8 cellular contexts compared by ENCODE assay signal in the genomic region with DNA sequence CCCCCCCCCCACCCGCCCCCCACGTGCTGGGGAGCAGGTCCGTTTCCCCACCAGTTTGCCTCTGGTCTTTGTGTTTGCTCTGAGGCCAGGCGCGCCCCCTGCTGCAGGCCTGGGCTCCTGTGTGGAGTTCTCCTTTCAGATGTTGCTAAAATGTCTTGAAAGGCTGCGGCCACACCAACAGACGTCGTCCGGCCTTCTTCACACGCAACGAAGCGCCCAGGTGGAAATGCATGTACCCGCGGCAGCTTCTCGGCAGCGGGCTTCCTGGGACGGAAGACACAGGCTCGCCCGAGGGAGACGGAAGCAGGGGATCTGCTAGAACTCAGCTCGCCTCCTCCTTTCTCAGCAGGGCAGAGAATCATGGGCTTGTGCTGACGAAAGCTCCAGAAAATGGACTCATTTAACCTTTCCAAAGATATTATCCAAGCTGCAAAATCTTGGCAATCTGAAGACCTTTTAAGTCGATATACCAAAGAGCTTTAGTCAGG.
DNase-seq lines count a peak whose midpoint lies in the region; ATAC-seq, FAIRE-seq and TF ChIP-seq lines count a peak whose summit lies in the region.

No MANE protein-coding gene starts in this region.

- no peak for TF ChIP-seq EP300 in GM12878 (IDR thresholded peaks at IDR 0.05; ENCODE audit: borderline replicate concordance in 1 of 2, control insufficient read depth in 1 of 2, low read depth in 2 of 2, low read length in 2 of 2)

- H3K4me2 ChIP-seq in OCI-LY7 (ENCODE audit: low read length): no peak overlapping the region
- H3K4me2 ChIP-seq in GM12878 (ENCODE audit: control insufficient read depth, insufficient read depth): peak overlapping the region; percentile 32

- intact Hi-C loops in OCI-LY7 (cut with micrococcal nuclease; ENCODE audit: unreplicated experiment): loop anchor here (5.0 kb wide), 1 partner anchor 223 kb away; no protein-coding TSS in a partner anchor
- intact Hi-C loops in GM12878 (cut with micrococcal nuclease; ENCODE audit: unreplicated experiment): loop anchor here (1.0 kb wide), 1 partner anchor 221 kb away; no protein-coding TSS in a partner anchor
- intact Hi-C loops in psoas muscle (cut with DNase I): loop anchor here (5.0 kb wide), 2 partner anchors 53 to 223 kb away; no protein-coding TSS in a partner anchor

- no peaks in the 10 kb centered on the region for H4K20me1 ChIP-seq in OCI-LY7 (ENCODE audit: insufficient read depth, low read length)
- H4K20me1 ChIP-seq in GM12878 (ENCODE audit: control insufficient read depth, insufficient read depth): no peaks in the 10 kb centered on the region

- BruUV-seq in OCI-LY7 (replicated peaks; lab: Mats Ljungman, UMichigan): no TSS peak
- BruUV-seq in GM12878 (replicated peaks; lab: Mats Ljungman, UMichigan): no TSS peak

- peak; percentile 74 for TF ChIP-seq RAD21 in GM12878 (IDR thresholded peaks at IDR 0.05; ENCODE audit: insufficient read depth, low read depth, low read length)

- CTCF ChIA-PET in OCI-LY7 (lab: Charles Lee; ENCODE audit: unreplicated experiment) (no interaction called here), GM12878 (lab: Yijun Ruan, JAX) (interaction anchor here (0.6 to 3.5 kb wide), 8 partner anchors 10 to 257 kb away, joined by 3 to 53 read pairs (median 4); no protein-coding TSS in a partner anchor)

- SMC1A ChIA-PET in GM12878 (lab: Charles Lee; ENCODE audit: uncharacterized antibody, unreplicated experiment): interaction anchor here (0.6 to 1.2 kb wide), 4 partner anchors 90 to 222 kb away, joined by 3 to 5 read pairs (median 3); no protein-coding TSS in a partner anchor

- no peak for FAIRE-seq in GM12878 (lab: Jason Lieb, UNC)

- H2AFZ ChIP-seq in OCI-LY7 (ENCODE audit: low read length) (no peak overlapping the region), GM12878 (ENCODE audit: control insufficient read depth, low read depth, low read length) (peak overlapping the region; percentile 47; the same call in 1 of the 2 replicates)

- RAD21 ChIA-PET in GM12878 (lab: Charles Lee; ENCODE audit: unreplicated experiment): interaction anchor here (0.7 to 0.9 kb wide), 2 partner anchors 127 to 221 kb away, joined by 3 read pairs; no protein-coding TSS in a partner anchor

- H3K36me3 ChIP-seq in OCI-LY7 (ENCODE audit: insufficient read depth, low read length) (no peaks in the 10 kb centered on the region), GM12878 (ENCODE audit: control insufficient read depth in 2 of 2, insufficient read depth in 2 of 2, low read length in 1 of 2) (no peaks in the 10 kb centered on the region), psoas muscle (ENCODE audit: insufficient read depth in 1 of 2, low read depth in 1 of 2) (no peaks in the 10 kb centered on the region)

- peaks cover 0 to 4% of the 10 kb centered on the region in 2 experiments; a peak in 1 of 4 replicates for H3K27me3 ChIP-seq in GM12878 (replicated peaks in 1 of 2; ENCODE audit: control insufficient read depth in 2 of 2, insufficient read depth in 2 of 2, low read length in 1 of 2)
- H3K27me3 ChIP-seq in psoas muscle (ENCODE audit: insufficient read depth in 3 of 3, low read length in 2 of 3): peaks cover 0 to 2% (median 0%) of the 10 kb centered on the region in 3 donors

- WGBS in GM12878 (ENCODE audit: insufficient coverage, insufficient replicate concordance, low lambda C conversion rate, missing lambda C conversion rate): 2% methylated on average over 23 of the region's 23 CpGs
- 4 to 11% (median 8%) methylated on average over 21 to 23 of the region's 23 CpGs for WGBS in psoas muscle, 3 donors

- POLR2A ChIA-PET in OCI-LY7 (lab: Charles Lee): no interaction called here
- POLR2A ChIA-PET in GM12878 (lab: Charles Lee): no interaction called here

- H3K9ac ChIP-seq in GM12878 (ENCODE audit: control insufficient read depth, insufficient read depth, low read length): no peak overlapping the region

- H3K4me1 ChIP-seq in OCI-LY7 (ENCODE audit: insufficient read depth, low read length, poor library complexity, severe bottlenecking) (no peaks in the 10 kb centered on the region), GM12878 (ENCODE audit: control insufficient read depth, insufficient read depth, low read length) (peaks cover 3% of the 10 kb centered on the region; the same call in 1 of the 2 replicates), psoas muscle (peaks cover 4% of the 10 kb centered on the region)

- TF ChIP-seq CTCF in OCI-LY7 (conservative IDR thresholded peaks at IDR 0.05; ENCODE audit: low read length) (peak; percentile 43), GM12878 (IDR thresholded peaks at IDR 0.05 in 2 of 3, conservative IDR thresholded peaks at IDR 0.05 in 1 of 3; ENCODE audit: control insufficient read depth in 2 of 3, extremely low read depth in 1 of 3, insufficient read depth in 1 of 3, low read depth in 3 of 3, low read length in 3 of 3) (peak; percentile 56 to 75 (median 69)), psoas muscle (IDR thresholded peaks at IDR 0.05) (peak; percentile 57)

- H3K27ac ChIP-seq in OCI-LY7 (ENCODE audit: low read depth, low read length, poor library complexity, severe bottlenecking): no peak overlapping the region
- H3K27ac ChIP-seq in GM12878 (ENCODE audit: control insufficient read depth, insufficient read depth): no peak overlapping the region
- H3K27ac ChIP-seq in psoas muscle: no peak overlapping the region

- ATAC-seq in GM18909 (IDR thresholded peaks at IDR 0.05; ENCODE audit: poor library complexity, unreplicated experiment) (peak; percentile 89), HG03196 (IDR thresholded peaks at IDR 0.05; ENCODE audit: unreplicated experiment) (peak; percentile 86), GM12878 (peak; percentile 96), psoas muscle (peak; percentile 81 to 94 (median 84)), GM21515 (IDR thresholded peaks at IDR 0.05; ENCODE audit: unreplicated experiment) (no peak)

- TF ChIP-seq POLR2A in GM12878 (IDR thresholded peaks at IDR 0.05; ENCODE audit: low read depth, low read length): no peak

- DNase-seq in AG08395 (ENCODE audit: low spot score): peak; percentile 83
- peak; percentile 24 for DNase-seq in OCI-LY7 (ENCODE audit: low spot score)
- peak; percentile 9 for DNase-seq in GM12878 (ENCODE audit: low read depth, low spot score)
- DNase-seq in hypothalamus (lab: John Stamatoyannopoulos, UW): peak in 38 of 51 donors; percentile 6 to 73 (median 50)
- DNase-seq in psoas muscle: peak; percentile 76 to 82

- H3K9me3 ChIP-seq in OCI-LY7 (ENCODE audit: low read length): no peaks in the 10 kb centered on the region
- H3K9me3 ChIP-seq in GM12878 (replicated peaks; ENCODE audit: control insufficient read depth, insufficient read depth, low read length): no peaks in the 10 kb centered on the region
- H3K9me3 ChIP-seq in psoas muscle: no peaks in the 10 kb centered on the region

- H3K79me2 ChIP-seq in OCI-LY7 (ENCODE audit: insufficient read depth, low read depth, low read length): no peaks in the 10 kb centered on the region
- no peaks in the 10 kb centered on the region for H3K79me2 ChIP-seq in GM12878 (ENCODE audit: control insufficient read depth, insufficient read depth, low read length)

- H3K4me3 ChIP-seq in OCI-LY7 (ENCODE audit: low read depth, low read length, poor library complexity, severe bottlenecking): no peak overlapping the region
- H3K4me3 ChIP-seq in GM12878: peak overlapping the region; percentile 43; the same call in 1 of the 2 replicates
- H3K4me3 ChIP-seq in psoas muscle: peak overlapping the region; percentile 61

- in situ Hi-C loops in GM12878 (cut with MboI): no loop called here

- H3K9me2 ChIP-seq in OCI-LY7 (ENCODE audit: insufficient read depth, low read length): no peaks in the 10 kb centered on the region

TF ChIP-seq in GM12878, 131 proteins besides CTCF, POLR2A, EP300 and RAD21 (continues in another document):
- TF ChIP-seq BHLHE40 (IDR thresholded peaks at IDR 0.05; ENCODE audit: borderline replicate concordance in 1 of 2, low read depth in 2 of 2, low read length in 1 of 2) (peak in 1 of 2 experiments; percentile 16; a peak in 1 of 4 replicates), RAD51 (IDR thresholded peaks at IDR 0.05) (no peak), ZBED1 (IDR thresholded peaks at IDR 0.05; ENCODE audit: borderline replicate concordance) (no peak), YY1 (IDR thresholded peaks at IDR 0.05; ENCODE audit: low read depth, low read length) (peak; percentile 58)
- TF ChIP-seq, protein P1, sequence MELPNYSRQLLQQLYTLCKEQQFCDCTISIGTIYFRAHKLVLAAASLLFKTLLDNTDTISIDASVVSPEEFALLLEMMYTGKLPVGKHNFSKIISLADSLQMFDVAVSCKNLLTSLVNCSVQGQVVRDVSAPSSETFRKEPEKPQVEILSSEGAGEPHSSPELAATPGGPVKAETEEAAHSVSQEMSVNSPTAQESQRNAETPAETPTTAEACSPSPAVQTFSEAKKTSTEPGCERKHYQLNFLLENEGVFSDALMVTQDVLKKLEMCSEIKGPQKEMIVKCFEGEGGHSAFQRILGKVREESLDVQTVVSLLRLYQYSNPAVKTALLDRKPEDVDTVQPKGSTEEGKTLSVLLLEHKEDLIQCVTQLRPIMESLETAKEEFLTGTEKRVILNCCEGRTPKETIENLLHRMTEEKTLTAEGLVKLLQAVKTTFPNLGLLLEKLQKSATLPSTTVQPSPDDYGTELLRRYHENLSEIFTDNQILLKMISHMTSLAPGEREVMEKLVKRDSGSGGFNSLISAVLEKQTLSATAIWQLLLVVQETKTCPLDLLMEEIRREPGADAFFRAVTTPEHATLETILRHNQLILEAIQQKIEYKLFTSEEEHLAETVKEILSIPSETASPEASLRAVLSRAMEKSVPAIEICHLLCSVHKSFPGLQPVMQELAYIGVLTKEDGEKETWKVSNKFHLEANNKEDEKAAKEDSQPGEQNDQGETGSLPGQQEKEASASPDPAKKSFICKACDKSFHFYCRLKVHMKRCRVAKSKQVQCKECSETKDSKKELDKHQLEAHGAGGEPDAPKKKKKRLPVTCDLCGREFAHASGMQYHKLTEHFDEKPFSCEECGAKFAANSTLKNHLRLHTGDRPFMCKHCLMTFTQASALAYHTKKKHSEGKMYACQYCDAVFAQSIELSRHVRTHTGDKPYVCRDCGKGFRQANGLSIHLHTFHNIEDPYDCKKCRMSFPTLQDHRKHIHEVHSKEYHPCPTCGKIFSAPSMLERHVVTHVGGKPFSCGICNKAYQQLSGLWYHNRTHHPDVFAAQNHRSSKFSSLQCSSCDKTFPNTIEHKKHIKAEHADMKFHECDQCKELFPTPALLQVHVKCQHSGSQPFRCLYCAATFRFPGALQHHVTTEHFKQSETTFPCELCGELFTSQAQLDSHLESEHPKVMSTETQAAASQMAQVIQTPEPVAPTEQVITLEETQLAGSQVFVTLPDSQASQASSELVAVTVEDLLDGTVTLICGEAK (IDR thresholded peaks at IDR 0.05; ENCODE audit: borderline replicate concordance): no peak

Comparison
In these comparisons a context has a peak if more than half of its experiments do, and no peak if none do; other contexts are left out.
1. DNase-seq: peak in every context shown above with its lines; median percentile 83 in AG08395; 79 in psoas muscle; 50 in hypothalamus; 24 in OCI-LY7; 9 in GM12878.